Comparison of ENCODE assay signal across 8 cellular contexts in genomic region chr2:177489719-177490301, GRCh38.
DNase-seq lines count a peak whose midpoint lies in the region; ATAC-seq, FAIRE-seq and TF ChIP-seq lines count a peak whose summit lies in the region.

No MANE protein-coding gene starts in this region.

- H4K20me1 ChIP-seq in OCI-LY3 (ENCODE audit: insufficient read depth, low read length), result no peaks in the 10 kb centered on the region

- no peaks in the 10 kb centered on the region for H3K4me1 ChIP-seq in A549
- H3K4me1 ChIP-seq in OCI-LY3 (ENCODE audit: low read length), result 0 out of 2 replicates have a peak, but pooled peaks cover 2% of the 10 kb centered on the region
- no peaks in the 10 kb centered on the region for H3K4me1 ChIP-seq in sigmoid colon

- no peaks in the 10 kb centered on the region for H3K36me3 ChIP-seq in OCI-LY3 (replicated peaks; ENCODE audit: low read depth, low read length)
- H3K36me3 ChIP-seq in sigmoid colon, result peaks cover 0 to 11% (median 0%) of the 10 kb centered on the region in 4 donors

- DNase-seq in A549 (ENCODE audit: low read depth in 1 of 2, low spot score in 1 of 2), result peak; percentile 15 to 42
- DNase-seq in GM19239 (ENCODE audit: insufficient read length, low spot score), result no peak
- DNase-seq in fibroblast of mammary gland (ENCODE audit: low read depth), result peak; percentile 56
- no peak for DNase-seq in sigmoid colon
- no peak for DNase-seq in posterior vena cava (ENCODE audit: low spot score)

- H3K27me3 ChIP-seq in OCI-LY3 (ENCODE audit: low read depth, low read length) (no peaks in the 10 kb centered on the region), sigmoid colon (no peaks in the 10 kb centered on the region)

- H3K9ac ChIP-seq in OCI-LY3 (ENCODE audit: low read length), result no peak overlapping the region

- no peak overlapping the region for H3K4me3 ChIP-seq in A549
- no peak overlapping the region for H3K4me3 ChIP-seq in OCI-LY3 (ENCODE audit: low read length)
- no peak overlapping the region for H3K4me3 ChIP-seq in fibroblast of mammary gland (ENCODE audit: control insufficient read depth, low read depth, low read length)
- no peak overlapping the region for H3K4me3 ChIP-seq in sigmoid colon

- no peak overlapping the region for H3K4me2 ChIP-seq in A549
- H3K4me2 ChIP-seq in OCI-LY3 (ENCODE audit: low read length), result no peak overlapping the region

- ATAC-seq in A549 (peak in 1 of 2 experiments; percentile 75; a peak in 3 of 6 replicates), GM18867 (IDR thresholded peaks at IDR 0.05; ENCODE audit: unreplicated experiment) (no peak), GM19452 (IDR thresholded peaks at IDR 0.05; ENCODE audit: unreplicated experiment) (no peak)

- peak; percentile 56 for TF ChIP-seq RAD21 in A549 (conservative IDR thresholded peaks at IDR 0.05 in 1 of 2, IDR thresholded peaks at IDR 0.05 in 1 of 2)

- no peaks in the 10 kb centered on the region for H3K79me2 ChIP-seq in OCI-LY3 (ENCODE audit: low read length)

- TF ChIP-seq POLR2A in A549 (IDR thresholded peaks at IDR 0.05; ENCODE audit: low read length) (no peak), sigmoid colon (IDR thresholded peaks at IDR 0.05) (no peak)

- no peak overlapping the region for H2AFZ ChIP-seq in OCI-LY3 (ENCODE audit: low read depth, low read length)

- H3K27ac ChIP-seq in A549, result no peak overlapping the region
- no peak overlapping the region for H3K27ac ChIP-seq in OCI-LY3 (ENCODE audit: low read length)
- H3K27ac ChIP-seq in sigmoid colon, result no peak overlapping the region

- no peak for FAIRE-seq in A549 (lab: Jason Lieb, UNC)
- FAIRE-seq in GM19239 (lab: Jason Lieb, UNC), result peak; percentile 75

- intact Hi-C loops in sigmoid colon (cut with DNase I), result loop anchor here (2.0 to 10.0 kb wide), 3 partner anchors 115 to 265 kb away; no protein-coding TSS in a partner anchor
- intact Hi-C loops in posterior vena cava (cut with DNase I), result no loop called here

- TF ChIP-seq EP300 in A549 (IDR thresholded peaks at IDR 0.05) (no peak), sigmoid colon (IDR thresholded peaks at IDR 0.05) (no peak)

- WGBS in A549 (ENCODE audit: missing lambda C conversion rate), result 15% methylated on average over 2 of the region's 2 CpGs
- WGBS in sigmoid colon, 2 donors, result 49 to 59% methylated on average over 2 of the region's 2 CpGs

- CTCF ChIA-PET in A549 (lab: Yijun Ruan, JAX), result interaction anchor here (0.6 to 3.5 kb wide), 19 partner anchors 9 to 234 kb away, joined by 3 to 25 read pairs (median 4); no protein-coding TSS in a partner anchor

- POLR2A ChIA-PET in A549 (lab: Yijun Ruan, JAX), result no interaction called here

- TF ChIP-seq CTCF in A549 (IDR thresholded peaks at IDR 0.05) (peak; percentile 75), OCI-LY3 (IDR thresholded peaks at IDR 0.05; ENCODE audit: low read depth, low read length) (peak; percentile 85), fibroblast of mammary gland (conservative IDR thresholded peaks at IDR 0.05; ENCODE audit: control insufficient read depth, insufficient read depth, low read depth, low read length) (peak; percentile 72), sigmoid colon (IDR thresholded peaks at IDR 0.05) (peak; percentile 31 to 65 (median 54))

- H3K9me3 ChIP-seq in A549 (no peaks in the 10 kb centered on the region), OCI-LY3 (ENCODE audit: insufficient read depth, low read length) (no peaks in the 10 kb centered on the region), sigmoid colon (no peaks in the 10 kb centered on the region)

TF ChIP-seq in A549, 52 proteins besides CTCF, POLR2A, EP300 and RAD21:
- no peak for TF ChIP-seq HOXA7 (CRISPR knock-in tag; IDR thresholded peaks at IDR 0.05)
- TF ChIP-seq HOXB5 (CRISPR knock-in tag; IDR thresholded peaks at IDR 0.05), result no peak
- TF ChIP-seq SMC3 (IDR thresholded peaks at IDR 0.05), result peak; percentile 63

Comparison
In these comparisons a context has a peak if more than half of its experiments do, and no peak if none do; other contexts are left out.
1. DNase-seq: peak in A549 (2 of 2) and fibroblast of mammary gland (single experiment); none in GM19239 (single experiment), sigmoid colon (single experiment) and posterior vena cava (single experiment).
2. Peak in every context shown above with its lines, with median percentiles within 50 percentile points of each other: CTCF ChIP-seq.